1 cellular context compared by ENCODE assay signal in the genomic region with DNA sequence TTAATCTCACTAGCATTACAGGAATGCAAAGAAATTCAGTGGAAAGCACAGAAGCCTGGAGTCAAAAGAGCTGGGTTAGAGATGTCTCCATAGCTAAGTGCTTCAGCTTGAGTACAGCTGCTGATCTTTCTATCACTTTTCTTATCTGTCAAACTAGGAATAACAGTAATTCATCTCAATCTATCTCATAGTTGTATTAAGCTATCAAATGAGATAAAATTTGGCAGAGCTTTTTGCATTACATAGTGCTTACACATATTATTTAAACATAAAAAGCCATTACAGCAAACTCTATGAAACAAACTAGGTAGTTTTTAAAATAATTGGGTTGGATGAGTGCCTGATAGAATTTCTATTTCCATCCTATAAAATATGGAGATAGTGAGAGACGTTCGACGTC.
TF ChIP-seq lines count a peak whose summit lies in the region.

No MANE protein-coding gene starts in this region.

TF ChIP-seq in GM23338, 12 proteins besides CTCF, POLR2A, EP300 and RAD21 (continued from another document):
- TF ChIP-seq, protein P1, sequence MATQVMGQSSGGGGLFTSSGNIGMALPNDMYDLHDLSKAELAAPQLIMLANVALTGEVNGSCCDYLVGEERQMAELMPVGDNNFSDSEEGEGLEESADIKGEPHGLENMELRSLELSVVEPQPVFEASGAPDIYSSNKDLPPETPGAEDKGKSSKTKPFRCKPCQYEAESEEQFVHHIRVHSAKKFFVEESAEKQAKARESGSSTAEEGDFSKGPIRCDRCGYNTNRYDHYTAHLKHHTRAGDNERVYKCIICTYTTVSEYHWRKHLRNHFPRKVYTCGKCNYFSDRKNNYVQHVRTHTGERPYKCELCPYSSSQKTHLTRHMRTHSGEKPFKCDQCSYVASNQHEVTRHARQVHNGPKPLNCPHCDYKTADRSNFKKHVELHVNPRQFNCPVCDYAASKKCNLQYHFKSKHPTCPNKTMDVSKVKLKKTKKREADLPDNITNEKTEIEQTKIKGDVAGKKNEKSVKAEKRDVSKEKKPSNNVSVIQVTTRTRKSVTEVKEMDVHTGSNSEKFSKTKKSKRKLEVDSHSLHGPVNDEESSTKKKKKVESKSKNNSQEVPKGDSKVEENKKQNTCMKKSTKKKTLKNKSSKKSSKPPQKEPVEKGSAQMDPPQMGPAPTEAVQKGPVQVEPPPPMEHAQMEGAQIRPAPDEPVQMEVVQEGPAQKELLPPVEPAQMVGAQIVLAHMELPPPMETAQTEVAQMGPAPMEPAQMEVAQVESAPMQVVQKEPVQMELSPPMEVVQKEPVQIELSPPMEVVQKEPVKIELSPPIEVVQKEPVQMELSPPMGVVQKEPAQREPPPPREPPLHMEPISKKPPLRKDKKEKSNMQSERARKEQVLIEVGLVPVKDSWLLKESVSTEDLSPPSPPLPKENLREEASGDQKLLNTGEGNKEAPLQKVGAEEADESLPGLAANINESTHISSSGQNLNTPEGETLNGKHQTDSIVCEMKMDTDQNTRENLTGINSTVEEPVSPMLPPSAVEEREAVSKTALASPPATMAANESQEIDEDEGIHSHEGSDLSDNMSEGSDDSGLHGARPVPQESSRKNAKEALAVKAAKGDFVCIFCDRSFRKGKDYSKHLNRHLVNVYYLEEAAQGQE (IDR thresholded peaks at IDR 0.05; ENCODE audit: unreplicated experiment), result no peak
- TF ChIP-seq, protein P2, sequence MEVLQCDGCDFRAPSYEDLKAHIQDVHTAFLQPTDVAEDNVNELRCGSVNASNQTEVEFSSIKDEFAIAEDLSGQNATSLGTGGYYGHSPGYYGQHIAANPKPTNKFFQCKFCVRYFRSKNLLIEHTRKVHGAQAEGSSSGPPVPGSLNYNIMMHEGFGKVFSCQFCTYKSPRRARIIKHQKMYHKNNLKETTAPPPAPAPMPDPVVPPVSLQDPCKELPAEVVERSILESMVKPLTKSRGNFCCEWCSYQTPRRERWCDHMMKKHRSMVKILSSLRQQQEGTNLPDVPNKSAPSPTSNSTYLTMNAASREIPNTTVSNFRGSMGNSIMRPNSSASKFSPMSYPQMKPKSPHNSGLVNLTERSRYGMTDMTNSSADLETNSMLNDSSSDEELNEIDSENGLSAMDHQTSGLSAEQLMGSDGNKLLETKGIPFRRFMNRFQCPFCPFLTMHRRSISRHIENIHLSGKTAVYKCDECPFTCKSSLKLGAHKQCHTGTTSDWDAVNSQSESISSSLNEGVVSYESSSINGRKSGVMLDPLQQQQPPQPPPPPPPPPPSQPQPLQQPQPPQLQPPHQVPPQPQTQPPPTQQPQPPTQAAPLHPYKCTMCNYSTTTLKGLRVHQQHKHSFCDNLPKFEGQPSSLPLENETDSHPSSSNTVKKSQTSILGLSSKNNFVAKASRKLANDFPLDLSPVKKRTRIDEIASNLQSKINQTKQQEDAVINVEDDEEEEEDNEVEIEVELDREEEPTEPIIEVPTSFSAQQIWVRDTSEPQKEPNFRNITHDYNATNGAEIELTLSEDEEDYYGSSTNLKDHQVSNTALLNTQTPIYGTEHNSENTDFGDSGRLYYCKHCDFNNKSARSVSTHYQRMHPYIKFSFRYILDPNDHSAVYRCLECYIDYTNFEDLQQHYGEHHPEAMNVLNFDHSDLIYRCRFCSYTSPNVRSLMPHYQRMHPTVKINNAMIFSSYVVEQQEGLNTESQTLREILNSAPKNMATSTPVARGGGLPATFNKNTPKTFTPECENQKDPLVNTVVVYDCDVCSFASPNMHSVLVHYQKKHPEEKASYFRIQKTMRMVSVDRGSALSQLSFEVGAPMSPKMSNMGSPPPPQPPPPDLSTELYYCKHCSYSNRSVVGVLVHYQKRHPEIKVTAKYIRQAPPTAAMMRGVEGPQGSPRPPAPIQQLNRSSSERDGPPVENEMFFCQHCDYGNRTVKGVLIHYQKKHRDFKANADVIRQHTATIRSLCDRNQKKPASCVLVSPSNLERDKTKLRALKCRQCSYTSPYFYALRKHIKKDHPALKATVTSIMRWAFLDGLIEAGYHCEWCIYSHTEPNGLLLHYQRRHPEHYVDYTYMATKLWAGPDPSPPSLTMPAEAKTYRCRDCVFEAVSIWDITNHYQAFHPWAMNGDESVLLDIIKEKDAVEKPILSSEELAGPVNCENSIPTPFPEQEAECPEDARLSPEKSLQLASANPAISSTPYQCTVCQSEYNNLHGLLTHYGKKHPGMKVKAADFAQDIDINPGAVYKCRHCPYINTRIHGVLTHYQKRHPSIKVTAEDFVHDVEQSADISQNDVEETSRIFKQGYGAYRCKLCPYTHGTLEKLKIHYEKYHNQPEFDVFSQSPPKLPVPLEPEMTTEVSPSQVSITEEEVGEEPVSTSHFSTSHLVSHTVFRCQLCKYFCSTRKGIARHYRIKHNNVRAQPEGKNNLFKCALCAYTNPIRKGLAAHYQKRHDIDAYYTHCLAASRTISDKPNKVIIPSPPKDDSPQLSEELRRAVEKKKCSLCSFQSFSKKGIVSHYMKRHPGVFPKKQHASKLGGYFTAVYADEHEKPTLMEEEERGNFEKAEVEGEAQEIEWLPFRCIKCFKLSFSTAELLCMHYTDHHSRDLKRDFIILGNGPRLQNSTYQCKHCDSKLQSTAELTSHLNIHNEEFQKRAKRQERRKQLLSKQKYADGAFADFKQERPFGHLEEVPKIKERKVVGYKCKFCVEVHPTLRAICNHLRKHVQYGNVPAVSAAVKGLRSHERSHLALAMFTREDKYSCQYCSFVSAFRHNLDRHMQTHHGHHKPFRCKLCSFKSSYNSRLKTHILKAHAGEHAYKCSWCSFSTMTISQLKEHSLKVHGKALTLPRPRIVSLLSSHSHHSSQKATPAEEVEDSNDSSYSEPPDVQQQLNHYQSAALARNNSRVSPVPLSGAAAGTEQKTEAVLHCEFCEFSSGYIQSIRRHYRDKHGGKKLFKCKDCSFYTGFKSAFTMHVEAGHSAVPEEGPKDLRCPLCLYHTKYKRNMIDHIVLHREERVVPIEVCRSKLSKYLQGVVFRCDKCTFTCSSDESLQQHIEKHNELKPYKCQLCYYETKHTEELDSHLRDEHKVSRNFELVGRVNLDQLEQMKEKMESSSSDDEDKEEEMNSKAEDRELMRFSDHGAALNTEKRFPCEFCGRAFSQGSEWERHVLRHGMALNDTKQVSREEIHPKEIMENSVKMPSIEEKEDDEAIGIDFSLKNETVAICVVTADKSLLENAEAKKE (CRISPR knock-in tag; IDR thresholded peaks at IDR 0.05), result no peak
- TF ChIP-seq EZH2phosphoT487 (IDR thresholded peaks at IDR 0.05; ENCODE audit: unreplicated experiment), result no peak
- no peak for TF ChIP-seq NANOG (IDR thresholded peaks at IDR 0.05; ENCODE audit: borderline replicate concordance)
- no peak for TF ChIP-seq EZH2 (IDR thresholded peaks at IDR 0.05; ENCODE audit: low read depth, unreplicated experiment)
- TF ChIP-seq, protein P3, sequence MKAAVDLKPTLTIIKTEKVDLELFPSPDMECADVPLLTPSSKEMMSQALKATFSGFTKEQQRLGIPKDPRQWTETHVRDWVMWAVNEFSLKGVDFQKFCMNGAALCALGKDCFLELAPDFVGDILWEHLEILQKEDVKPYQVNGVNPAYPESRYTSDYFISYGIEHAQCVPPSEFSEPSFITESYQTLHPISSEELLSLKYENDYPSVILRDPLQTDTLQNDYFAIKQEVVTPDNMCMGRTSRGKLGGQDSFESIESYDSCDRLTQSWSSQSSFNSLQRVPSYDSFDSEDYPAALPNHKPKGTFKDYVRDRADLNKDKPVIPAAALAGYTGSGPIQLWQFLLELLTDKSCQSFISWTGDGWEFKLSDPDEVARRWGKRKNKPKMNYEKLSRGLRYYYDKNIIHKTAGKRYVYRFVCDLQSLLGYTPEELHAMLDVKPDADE (IDR thresholded peaks at IDR 0.05), result no peak
- no peak for TF ChIP-seq POLR2AphosphoS5 (IDR thresholded peaks at IDR 0.05; ENCODE audit: low read depth)
- no peak for TF ChIP-seq ZNF114 (CRISPR knock-in tag; IDR thresholded peaks at IDR 0.05)
- TF ChIP-seq ZNF331 (CRISPR knock-in tag; IDR thresholded peaks at IDR 0.05; ENCODE audit: low read depth), result no peak
